ENCODE assay signal across 7 cellular contexts in the genomic region with DNA sequence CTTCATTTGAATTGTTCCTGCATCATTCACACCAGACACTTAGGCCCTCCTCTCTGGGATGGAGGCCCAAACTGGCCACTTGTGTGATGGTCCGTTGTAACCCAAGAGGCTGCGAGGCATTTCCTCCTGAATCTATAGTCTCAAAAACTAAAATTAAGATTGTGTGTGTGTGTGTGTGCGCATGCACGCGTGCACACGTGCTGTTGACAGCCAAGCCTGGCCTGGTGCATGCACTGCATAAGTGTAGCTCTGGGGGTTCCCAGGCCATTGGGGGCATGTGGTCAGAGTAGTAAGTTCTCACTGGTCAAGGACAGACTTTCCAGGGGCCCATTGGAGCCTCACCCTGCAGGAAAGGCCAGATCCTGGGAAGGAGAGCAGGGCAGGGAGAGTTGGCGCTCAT. TPM values are rescaled to one million over a fixed set of nuclear protein-coding genes. Genes with fewer than 3 reads are reported as not detected.
"Had no signal": no experiment of that assay in that cellular context is flagged by ENCODE, and none has a peak within 500 bp of the region (broad histone marks: within the 10 kb centered on the region; RNA-seq: fewer than 3 reads in every experiment).

No MANE protein-coding gene starts in this region.

RNA-seq across cellular contexts. Expression of gene BMP8A, which starts 26.5 kb away (rescaled TPM):
- total RNA-seq: activated CD4-positive, alpha-beta memory T cell treated with anti-CD3 and anti-CD28 coated beads for 36 hours; activated CD4-positive, alpha-beta memory T cell treated with anti-CD3 and anti-CD28 coated beads, Interleukin-2, amount 10 ng/mL, durations not matched to agents 7 days and 5 days; activated CD4-positive, alpha-beta T cell treated with anti-CD3 and anti-CD28 coated beads, Interleukin-2, amount 10 ng/mL, durations not matched to agents 24 days and 14 days; activated CD4-positive, alpha-beta T cell treated with anti-CD3 and anti-CD28 coated beads, Interleukin-2, amount 10 ng/mL, durations not matched to agents 7 days and 5 days; activated CD8-positive, alpha-beta memory T cell treated with anti-CD3 and anti-CD28 coated beads, Interleukin-2, amount 10 ng/mL, durations not matched to agents 7 days and 5 days; T-helper 1 cell treated with Interleukin-12 subunit alpha and Interleukin-12 subunit beta and Interleukin-4 antibody, amounts not matched to agents 30 ng/mL and 1 ng/mL, for 36 hours; T-helper 2 cell treated with Interferon-gamma antibody and Interleukin-4, amounts not matched to agents 100 ng/mL and 5 ng/mL, for 36 hours had no signal
